ENCODE assay signal across 8 cellular contexts in the genomic region with DNA sequence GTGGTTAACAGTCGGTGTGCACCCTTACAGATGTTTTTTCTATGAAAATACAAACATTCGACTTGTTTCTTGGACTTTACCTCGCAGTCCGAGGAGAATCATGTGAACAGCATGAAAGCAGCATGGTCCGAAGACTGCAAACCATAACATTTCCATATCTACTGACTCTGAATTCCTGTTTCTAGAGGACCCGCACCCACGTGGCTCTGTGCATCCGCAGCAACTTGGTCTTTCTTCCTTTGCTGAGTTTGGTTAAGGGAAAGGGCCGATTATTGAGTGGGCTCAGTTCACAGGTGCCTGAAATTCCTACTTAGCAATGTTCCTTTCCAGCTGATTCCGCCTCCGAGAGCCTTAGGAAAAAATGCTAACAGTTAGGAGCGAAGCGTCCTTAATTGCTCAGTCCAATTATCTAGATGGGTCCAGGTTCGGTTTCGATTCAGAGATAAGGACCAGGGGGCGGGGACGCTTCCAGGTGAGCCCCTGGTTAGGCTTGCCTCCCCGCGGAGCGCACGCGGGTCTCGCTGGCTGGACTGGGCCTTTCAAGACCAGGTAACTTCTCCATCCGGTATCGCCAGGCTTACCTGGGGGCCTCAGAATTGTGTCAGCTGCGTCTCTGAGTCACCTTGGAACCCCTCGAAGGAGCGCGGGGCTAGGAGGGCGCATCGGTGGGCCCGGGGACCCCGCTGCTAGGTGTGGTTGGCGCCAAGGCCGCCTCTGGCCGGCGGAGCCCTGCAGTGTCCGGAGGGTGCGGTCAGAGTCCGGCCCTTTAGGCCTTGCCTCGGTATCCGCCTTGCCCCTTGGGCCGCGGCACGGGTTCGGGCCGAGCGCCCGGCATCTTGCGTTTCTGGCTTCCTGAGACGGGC. TPM values are rescaled to one million over a fixed set of nuclear protein-coding genes. Genes with fewer than 3 reads are reported as not detected.
DNase-seq lines count a peak whose midpoint lies in the region; ATAC-seq and TF ChIP-seq lines count a peak whose summit lies in the region.

No MANE protein-coding gene starts in this region.

- 73 to 89% methylated on average over 11 to 24 of the region's 51 CpGs for WGBS in esophagus squamous epithelium, 2 donors
- WGBS in ovary, 3 donors = 32 to 42% (median 41%) methylated on average over 29 to 51 of the region's 51 CpGs

- no peaks in the 10 kb centered on the region for H3K27me3 ChIP-seq in CD4-positive, CD25-positive, alpha-beta regulatory T cell (ENCODE audit: control insufficient read depth, insufficient read depth, low read length)
- H3K27me3 ChIP-seq in RWPE2 (ENCODE audit: insufficient read depth, poor library complexity, severe bottlenecking) (no peaks in the 10 kb centered on the region), esophagus squamous epithelium (no peaks in the 10 kb centered on the region), ovary (no peaks in the 10 kb centered on the region)

- no peaks in the 10 kb centered on the region for H3K36me3 Mint-ChIP-seq in CD4-positive, CD25-positive, alpha-beta regulatory T cell

- intact Hi-C loops in esophagus squamous epithelium (cut with DNase I) = no loop called here
- intact Hi-C loops in ovary (cut with DNase I) = loop anchor here in 2 of 4 donors (5.0 to 10.0 kb wide), 2 partner anchors 218 to 280 kb away; no protein-coding TSS in a partner anchor

- H3K4me1 Mint-ChIP-seq in CD4-positive, CD25-positive, alpha-beta regulatory T cell = peaks cover 13 to 44% (median 23%) of the 10 kb centered on the region in 4 donors

- peak overlapping the region in 1 of 3 donors; percentile 38 for H3K27ac Mint-ChIP-seq in CD4-positive, CD25-positive, alpha-beta regulatory T cell

- TF ChIP-seq EP300 in ovary (IDR thresholded peaks at IDR 0.05) = no peak

- H3K36me3 ChIP-seq in CD4-positive, CD25-positive, alpha-beta regulatory T cell (ENCODE audit: control insufficient read depth, insufficient read depth, low read length) = no peaks in the 10 kb centered on the region
- H3K36me3 ChIP-seq in RWPE2 (ENCODE audit: low read depth) (no peaks in the 10 kb centered on the region), esophagus squamous epithelium (no peaks in the 10 kb centered on the region), ovary (no peaks in the 10 kb centered on the region)

- no peak for ATAC-seq in CD4-positive, CD25-positive, alpha-beta regulatory T cell (ENCODE audit: low read depth in 2 of 2)
- ATAC-seq in RWPE2 (ENCODE audit: low read depth) = no peak
- no peak for ATAC-seq in SK-N-SH treated with all-trans-retinoic acid at 6 μM for 48 hours
- no peak for ATAC-seq in GM19395 (IDR thresholded peaks at IDR 0.05; ENCODE audit: unreplicated experiment)

- no peak for TF ChIP-seq POLR2A in esophagus squamous epithelium (IDR thresholded peaks at IDR 0.05)
- no peak for TF ChIP-seq POLR2A in ovary (IDR thresholded peaks at IDR 0.05)

- H3K4me1 ChIP-seq in CD4-positive, CD25-positive, alpha-beta regulatory T cell (ENCODE audit: control insufficient read depth, insufficient read depth, low read length, poor library complexity, severe bottlenecking) = peaks cover 39% of the 10 kb centered on the region
- H3K4me1 ChIP-seq in RWPE2 (ENCODE audit: insufficient read depth, poor library complexity, severe bottlenecking) (peaks cover 7% of the 10 kb centered on the region), esophagus squamous epithelium (peaks cover 8 to 37% (median 22%) of the 10 kb centered on the region in 3 donors), ovary (ENCODE audit: insufficient read depth) (peaks cover 5% of the 10 kb centered on the region)

- H3K4me3 ChIP-seq in CD4-positive, CD25-positive, alpha-beta regulatory T cell (ENCODE audit: low read depth, low read length) = peak overlapping the region; percentile 62
- H3K4me3 ChIP-seq in RWPE2 (ENCODE audit: severe bottlenecking) (peak overlapping the region; percentile 96), esophagus squamous epithelium (peak overlapping the region; percentile 71 to 98 (median 92)), ovary (peak overlapping the region; percentile 56)

- H3K9me3 Mint-ChIP-seq in CD4-positive, CD25-positive, alpha-beta regulatory T cell = peaks cover 0 to 4% (median 0%) of the 10 kb centered on the region in 7 donors

- H3K4me3 Mint-ChIP-seq in CD4-positive, CD25-positive, alpha-beta regulatory T cell = peak overlapping the region; percentile 77 to 91 (median 87)

- H3K27me3 Mint-ChIP-seq in CD4-positive, CD25-positive, alpha-beta regulatory T cell = peaks cover 6% of the 10 kb centered on the region

- H3K9me3 ChIP-seq in CD4-positive, CD25-positive, alpha-beta regulatory T cell (ENCODE audit: control insufficient read depth in 2 of 2, low read length in 2 of 2) = no peaks in the 10 kb centered on the region
- no peaks in the 10 kb centered on the region for H3K9me3 ChIP-seq in RWPE2 (ENCODE audit: severe bottlenecking)
- no peaks in the 10 kb centered on the region for H3K9me3 ChIP-seq in esophagus squamous epithelium
- H3K9me3 ChIP-seq in ovary = no peaks in the 10 kb centered on the region

- TF ChIP-seq CTCF in RWPE2 (IDR thresholded peaks at IDR 0.05; ENCODE audit: poor library complexity, severe bottlenecking) = no peak
- TF ChIP-seq CTCF in esophagus squamous epithelium (IDR thresholded peaks at IDR 0.05) = no peak
- TF ChIP-seq CTCF in ovary (IDR thresholded peaks at IDR 0.05) = no peak

- no peak overlapping the region for H3K27ac ChIP-seq in CD4-positive, CD25-positive, alpha-beta regulatory T cell (ENCODE audit: insufficient read depth, low read length, poor library complexity, severe bottlenecking)
- H3K27ac ChIP-seq in RWPE2 (ENCODE audit: poor library complexity, severe bottlenecking) = no peak overlapping the region
- H3K27ac ChIP-seq in esophagus squamous epithelium = peak overlapping the region; percentile 97 to 99 (median 98)
- peak overlapping the region; percentile 74 to 76 for H3K27ac ChIP-seq in ovary

- no peak for DNase-seq in CD4-positive, CD25-positive, alpha-beta regulatory T cell
- DNase-seq in RWPE2 (ENCODE audit: low spot score) (no peak), esophagus squamous epithelium (lab: John Stamatoyannopoulos, UW) (no peak), ovary (peak; percentile 30 to 58 (median 49)), foreskin melanocyte (no peak), SIG-M5 (lab: John Stamatoyannopoulos, UW) (no peak)

TF ChIP-seq in SK-N-SH treated with all-trans-retinoic acid at 6 μM for 48 hours, 23 proteins besides CTCF, POLR2A, EP300 and RAD21:
- TF ChIP-seq CSDC2 (CRISPR knock-in tag; IDR thresholded peaks at IDR 0.05) (no peak), ZFP30 (CRISPR knock-in tag; IDR thresholded peaks at IDR 0.05) (no peak), ZFP3 (CRISPR knock-in tag; IDR thresholded peaks at IDR 0.05) (no peak), ESRRG (CRISPR knock-in tag; IDR thresholded peaks at IDR 0.05) (no peak), SNAI2 (CRISPR knock-in tag; IDR thresholded peaks at IDR 0.05) (no peak), ZNF565 (CRISPR knock-in tag; conservative IDR thresholded peaks at IDR 0.05; ENCODE audit: low read depth) (no peak), ARNTL (CRISPR knock-in tag; IDR thresholded peaks at IDR 0.05; ENCODE audit: borderline replicate concordance, low read depth) (no peak), ZNF70 (CRISPR knock-in tag; IDR thresholded peaks at IDR 0.05) (no peak), RARB (CRISPR knock-in tag; IDR thresholded peaks at IDR 0.05) (no peak), TOX (CRISPR knock-in tag; IDR thresholded peaks at IDR 0.05; ENCODE audit: borderline replicate concordance) (no peak)
- TF ChIP-seq, protein P1, sequence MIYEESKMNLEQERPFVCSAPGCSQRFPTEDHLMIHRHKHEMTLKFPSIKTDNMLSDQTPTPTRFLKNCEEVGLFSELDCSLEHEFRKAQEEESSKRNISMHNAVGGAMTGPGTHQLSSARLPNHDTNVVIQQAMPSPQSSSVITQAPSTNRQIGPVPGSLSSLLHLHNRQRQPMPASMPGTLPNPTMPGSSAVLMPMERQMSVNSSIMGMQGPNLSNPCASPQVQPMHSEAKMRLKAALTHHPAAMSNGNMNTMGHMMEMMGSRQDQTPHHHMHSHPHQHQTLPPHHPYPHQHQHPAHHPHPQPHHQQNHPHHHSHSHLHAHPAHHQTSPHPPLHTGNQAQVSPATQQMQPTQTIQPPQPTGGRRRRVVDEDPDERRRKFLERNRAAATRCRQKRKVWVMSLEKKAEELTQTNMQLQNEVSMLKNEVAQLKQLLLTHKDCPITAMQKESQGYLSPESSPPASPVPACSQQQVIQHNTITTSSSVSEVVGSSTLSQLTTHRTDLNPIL (CRISPR knock-in tag; IDR thresholded peaks at IDR 0.05; ENCODE audit: low read depth) = no peak
- TF ChIP-seq, protein P2, sequence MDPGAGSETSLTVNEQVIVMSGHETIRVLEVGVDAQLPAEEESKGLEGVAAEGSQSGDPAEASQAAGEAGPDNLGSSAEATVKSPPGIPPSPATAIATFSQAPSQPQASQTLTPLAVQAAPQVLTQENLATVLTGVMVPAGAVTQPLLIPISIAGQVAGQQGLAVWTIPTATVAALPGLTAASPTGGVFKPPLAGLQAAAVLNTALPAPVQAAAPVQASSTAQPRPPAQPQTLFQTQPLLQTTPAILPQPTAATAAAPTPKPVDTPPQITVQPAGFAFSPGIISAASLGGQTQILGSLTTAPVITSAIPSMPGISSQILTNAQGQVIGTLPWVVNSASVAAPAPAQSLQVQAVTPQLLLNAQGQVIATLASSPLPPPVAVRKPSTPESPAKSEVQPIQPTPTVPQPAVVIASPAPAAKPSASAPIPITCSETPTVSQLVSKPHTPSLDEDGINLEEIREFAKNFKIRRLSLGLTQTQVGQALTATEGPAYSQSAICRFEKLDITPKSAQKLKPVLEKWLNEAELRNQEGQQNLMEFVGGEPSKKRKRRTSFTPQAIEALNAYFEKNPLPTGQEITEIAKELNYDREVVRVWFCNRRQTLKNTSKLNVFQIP (CRISPR knock-in tag; IDR thresholded peaks at IDR 0.05; ENCODE audit: borderline replicate concordance, low read depth) = no peak

RNA-seq across cellular contexts. Expression of a gene that starts 1.1 kb away (rescaled TPM):
- total RNA-seq in CD4-positive, CD25-positive, alpha-beta regulatory T cell = 61.5 TPM
- polyA plus RNA-seq in CD4-positive, CD25-positive, alpha-beta regulatory T cell = 10 to 100 TPM; 34.8 to 48.4 (median 39.5) TPM
- total RNA-seq in esophagus squamous epithelium (10 to 100 TPM; 22.3 to 41.9 (median 33.5) TPM), ovary (10 to 100 TPM in 4 of 7 donors, 1 to 10 TPM in 3; 6.7 to 20.6 (median 11.2) TPM)
- 10 to 100 TPM in 1 of 2 donors, 1 to 10 TPM in 1; 9.8 to 20.5 TPM for polyA plus RNA-seq in ovary

Comparison
In these comparisons a context has a peak if more than half of its experiments do, and no peak if none do; other contexts are left out.
1. DNase-seq: peak in ovary (5 of 5); none in CD4-positive, CD25-positive, alpha-beta regulatory T cell (0 of 3), RWPE2 (single experiment), esophagus squamous epithelium (single experiment), foreskin melanocyte (single experiment) and SIG-M5 (single experiment).
2. H3K27ac ChIP-seq: peak in esophagus squamous epithelium (4 of 4) and ovary (2 of 2); none in CD4-positive, CD25-positive, alpha-beta regulatory T cell (single experiment) and RWPE2 (single experiment).
3. Peak in every context shown above with its lines, with median percentiles within 50 percentile points of each other: H3K4me3 ChIP-seq.